ENCODE assay signal across 8 cellular contexts in genomic region chr10:44864637-44865288, GRCh38. TPM values are rescaled to one million over a fixed set of nuclear protein-coding genes. Genes with fewer than 3 reads are reported as not detected.
A peak's percentile ranks its signal among the peaks of the same experiment; 100 is the strongest.
DNase-seq lines count a peak whose midpoint lies in the region; TF ChIP-seq lines count a peak whose summit lies in the region.

No MANE protein-coding gene starts in this region.

- H3K4me3 ChIP-seq in LNCaP clone FGC (ENCODE audit: low read depth, low read length) = peak overlapping the region; percentile 48

- TF ChIP-seq CTCF in LNCaP clone FGC (IDR thresholded peaks at IDR 0.05; ENCODE audit: control insufficient read depth, extremely low read depth, insufficient read depth) = peak; percentile 86

- DNase-seq in Daoy (ENCODE audit: low read depth) (peak; percentile 82), H4 (ENCODE audit: low spot score) (peak; percentile 66), LNCaP clone FGC (ENCODE audit: low read depth) (peak; percentile 67), SK-N-DZ (ENCODE audit: low spot score) (peak; percentile 65), globus pallidus (ENCODE audit: low spot score) (peak; percentile 75), occipital lobe (lab: John Stamatoyannopoulos, UW) (peak; percentile 85), superior temporal gyrus (ENCODE audit: extremely low spot score) (peak; percentile 94)
- DNase-seq in activated naive CD4-positive, alpha-beta T cell treated with anti-CD3 and anti-CD28 coated beads, Interleukin-2, amount 50 U/mL, for 16 hours = peak; percentile 85

RNA-seq across cellular contexts. Expression of gene TMEM72, which starts 46.4 kb away (rescaled TPM):
- total RNA-seq in Daoy (2014; rRNA removed; shearing (Covaris generic)) = not detected in 2 replicates
- not detected in 2 replicates for total RNA-seq in H4 (2014; rRNA removed; shearing (Covaris generic))
- polyA plus RNA-seq in SK-N-DZ (2014; cell fraction: cytosol; rRNA removed) = not detected in 2 replicates
- polyA plus RNA-seq in SK-N-DZ (2014; cell fraction: nucleus; rRNA removed) = not detected in 2 replicates
- 0.16 TPM for total RNA-seq in occipital lobe

Comparison
In these comparisons a context has a peak if more than half of its experiments do, and no peak if none do; other contexts are left out.
1. Peak in every context shown above with its lines: DNase-seq and H3K4me3 ChIP-seq.